ENCODE assay signal across 19 cellular contexts in the genomic region with DNA sequence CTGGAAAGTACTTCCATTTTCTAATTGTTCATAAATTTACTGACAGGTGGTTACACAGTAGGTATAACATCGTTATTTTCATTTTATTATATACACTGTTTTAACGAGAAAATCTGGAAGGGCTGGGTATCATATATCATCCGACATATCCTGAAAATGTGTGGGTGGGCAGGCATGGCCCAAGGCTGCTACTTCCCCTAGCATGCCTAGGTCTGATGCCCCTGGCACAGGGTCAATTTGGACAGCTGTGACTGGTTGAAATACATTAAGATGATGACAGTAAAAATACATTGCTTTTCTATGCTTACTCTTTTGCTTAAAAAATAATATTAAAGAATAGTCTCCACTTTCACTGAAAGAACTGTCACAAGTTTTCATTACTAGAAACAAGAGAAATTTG.
"Had no signal": no experiment of that assay in that cellular context is flagged by ENCODE, and none has a peak within 500 bp of the region (broad histone marks: within the 10 kb centered on the region; RNA-seq: fewer than 3 reads in every experiment).

No MANE protein-coding gene starts in this region.

- H3K27ac Mint-ChIP-seq: dendritic cell treated with granulocyte-macrophage colony-stimulating factor and Interleukin-4, amounts not matched to agents 40 ng/mL and 50 ng/mL, for 4 days; effector memory CD8-positive, alpha-beta T cell; immature natural killer cell; nephron progenitor cell; progenitor cell of endocrine pancreas had no signal

- H3K9me3 Mint-ChIP-seq: nephron progenitor cell had no signal

- H3K27me3 Mint-ChIP-seq: dendritic cell treated with granulocyte-macrophage colony-stimulating factor and Interleukin-4, amounts not matched to agents 40 ng/mL and 50 ng/mL, for 4 days; effector memory CD8-positive, alpha-beta T cell had no signal

- H3K4me1 Mint-ChIP-seq: immature natural killer cell had no signal

- H3K4me3 Mint-ChIP-seq: dendritic cell treated with granulocyte-macrophage colony-stimulating factor and Interleukin-4, amounts not matched to agents 40 ng/mL and 50 ng/mL, for 4 days; effector memory CD8-positive, alpha-beta T cell; immature natural killer cell; nephron progenitor cell had no signal

- DNase-seq: activated CD4-positive, alpha-beta T cell treated with anti-CD3 and anti-CD28 coated beads, Interleukin-2, amount 50 U/mL, for 4 hours; activated CD4-positive, CD25-positive, alpha-beta regulatory T cell treated with anti-CD3 and anti-CD28 coated beads, Interleukin-2, amount 50 U/mL, for 72 hours; activated naive CD4-positive, alpha-beta T cell; activated T-cell treated with anti-CD3 and anti-CD28 coated beads for 4 hours; aorta; effector memory CD8-positive, alpha-beta T cell; foreskin melanocyte; heart left ventricle; immature natural killer cell; mesenchymal stem cell; nephron progenitor cell; occipital lobe; stimulated activated CD4-positive, alpha-beta T cell treated with anti-CD3 and anti-CD28 coated beads, Interleukin-15, amount 100 ng/mL, for 24 hours; stimulated activated CD4-positive, alpha-beta T cell treated with anti-CD3 and anti-CD28 coated beads, Interleukin-4, amount 100 ng/mL, for 24 hours; stimulated activated CD8-positive, alpha-beta memory T cell treated with anti-CD3 and anti-CD28 coated beads, Interleukin-4, amount 100 ng/mL, for 48 hours; stimulated activated naive CD8-positive, alpha-beta T cell treated with anti-CD3 and anti-CD28 coated beads, Interleukin-15, Interleukin-2, amounts not matched to agents 100 U/mL and 50 U/mL, for 24 hours; transverse colon had no signal
